ENCODE assay signal across 21 cellular contexts in the genomic region with DNA sequence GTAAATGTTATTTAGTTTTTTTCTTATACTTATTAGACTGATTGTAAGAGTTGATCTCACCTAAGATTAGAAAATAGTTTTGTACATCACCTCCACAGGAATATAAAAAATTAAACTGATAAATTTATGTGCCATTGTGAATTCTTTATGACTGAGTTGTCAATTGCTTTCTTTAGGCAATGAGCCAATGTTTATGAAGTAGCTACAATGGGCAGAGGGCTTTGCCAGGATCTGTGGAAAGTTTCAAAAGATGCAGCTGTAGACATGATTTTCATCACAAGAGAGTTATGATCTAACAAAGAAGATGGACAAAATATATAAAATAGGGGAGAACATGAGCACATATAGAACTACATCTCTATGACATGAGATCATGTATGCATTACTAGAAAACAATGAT. TPM values are rescaled to one million over a fixed set of nuclear protein-coding genes. Genes with fewer than 3 reads are reported as not detected.
A peak's percentile ranks its signal among the peaks of the same experiment; 100 is the strongest.
DNase-seq lines count a peak whose midpoint lies in the region; ATAC-seq, FAIRE-seq and TF ChIP-seq lines count a peak whose summit lies in the region.
"Had no signal": no experiment of that assay in that cellular context is flagged by ENCODE, and none has a peak within 500 bp of the region (broad histone marks: within the 10 kb centered on the region; RNA-seq: fewer than 3 reads in every experiment).

No MANE protein-coding gene starts in this region.

- H3K4me2 ChIP-seq in PC-9 = no peak overlapping the region

- H2AFZ ChIP-seq in PC-9 = no peak overlapping the region

- H3K9me3 ChIP-seq in PC-9 (ENCODE audit: insufficient read depth, low read depth) = no peaks in the 10 kb centered on the region
- H3K9me3 ChIP-seq in small intestine (ENCODE audit: control insufficient read depth, low read depth) = no peaks in the 10 kb centered on the region
- H3K9me3 ChIP-seq: adrenal gland, BE2C, mucosa of descending colon, ovary, SJCRH30, suprapubic skin had no signal

- ATAC-seq in GM21390 (IDR thresholded peaks at IDR 0.05; ENCODE audit: unreplicated experiment) = no peak
- ATAC-seq: mucosa of descending colon had no signal

- no peaks in the 10 kb centered on the region for H3F3A ChIP-seq in PC-9 (ENCODE audit: insufficient read depth, low read depth)

- H3K4me1 ChIP-seq in PC-9 (replicated peaks; ENCODE audit: insufficient read depth) (peaks cover 18% of the 10 kb centered on the region), small intestine (ENCODE audit: control insufficient read depth in 2 of 2, insufficient read depth in 1 of 2, low read depth in 1 of 2, low read length in 1 of 2) (no peaks in the 10 kb centered on the region)
- H3K4me1 ChIP-seq: adrenal gland, BE2C, SJCRH30, suprapubic skin had no signal

- H3K4me3 ChIP-seq in PC-9 (no peak overlapping the region), small intestine (ENCODE audit: low read depth in 1 of 2, low read length in 2 of 2) (no peak overlapping the region)
- H3K4me3 ChIP-seq: adrenal gland, mucosa of descending colon, ovary, SJCRH30, suprapubic skin had no signal

- H3K27me3 ChIP-seq in PC-9 (ENCODE audit: insufficient read depth, low read depth) (no peaks in the 10 kb centered on the region), small intestine (ENCODE audit: control insufficient read depth in 2 of 2, insufficient read depth in 2 of 2, low read length in 2 of 2) (no peaks in the 10 kb centered on the region)
- H3K27me3 ChIP-seq: adrenal gland, BE2C, ovary, SJCRH30, suprapubic skin had no signal

- POLR2A ChIA-PET in PC-9 (lab: Charles Lee; ENCODE audit: unreplicated experiment) = no interaction called here

- CTCF ChIA-PET in PC-9 (lab: Charles Lee) = interaction anchor here (0.6 kb wide), 1 partner anchor 13 kb away, joined by 10 read pairs; no protein-coding TSS in a partner anchor

- no peaks in the 10 kb centered on the region for H4K20me1 ChIP-seq in PC-9 (ENCODE audit: insufficient read depth)

- no peaks in the 10 kb centered on the region for H3K36me3 ChIP-seq in PC-9 (ENCODE audit: low read depth)
- no peaks in the 10 kb centered on the region for H3K36me3 ChIP-seq in small intestine (ENCODE audit: control insufficient read depth in 2 of 2, insufficient read depth in 2 of 2, low read length in 2 of 2)
- H3K36me3 ChIP-seq: adrenal gland, BE2C, ovary, SJCRH30, suprapubic skin had no signal

- H3K79me2 ChIP-seq in PC-9 (ENCODE audit: low read depth) = no peaks in the 10 kb centered on the region

- FAIRE-seq in small intestine (lab: Jason Lieb, UNC) = no peak

- peak overlapping the region; percentile 34 for H3K27ac ChIP-seq in PC-9
- H3K27ac ChIP-seq in small intestine (ENCODE audit: low read depth in 1 of 2, low read length in 1 of 2) = no peak overlapping the region
- H3K27ac ChIP-seq: adrenal gland, ovary, SJCRH30, suprapubic skin had no signal

- no peaks in the 10 kb centered on the region for H3K9me2 ChIP-seq in PC-9 (ENCODE audit: insufficient read depth)

- in situ Hi-C loops in GM13976 (cut with MboI; ENCODE audit: low sequenced_read_pairs, unreplicated experiment) = no loop called here

- DNase-seq in ELR (ENCODE audit: low read depth) (peak; percentile 89), PC-9 (no peak), dedifferentiated amniotic fluid mesenchymal stem cell (ENCODE audit: extremely low spot score) (peak; percentile 63), lung microvascular endothelial cell (ENCODE audit: low read depth in 2 of 2) (peak; percentile 72 to 93), cardiac septum (ENCODE audit: low spot score) (no peak), small intestine (no peak), GM13976 (ENCODE audit: low spot score) (no peak)
- DNase-seq: activated CD4-positive, alpha-beta T cell treated with anti-CD3 and anti-CD28 coated beads, Interleukin-2, amount 50 U/mL, for 1 hour; activated T-cell treated with anti-CD3 and anti-CD28 coated beads, Interleukin-2, amount 50 U/mL, for 48 hours; adrenal gland; BE2C; DMS 273 treated with DMSO at 0.1 percent for 48 hours; effector CD8-positive, alpha-beta T cell; head of caudate nucleus; mucosa of descending colon; NCI-H2081 treated with DMSO at 0.1 percent for 48 hours; NK-92 treated with Interleukin-12 subunit alpha and Interleukin-12 subunit beta, amount 100 ng/mL, for 24 hours; ovary; SJCRH30 had no signal

- no TSS peak for BruUV-seq in PC-9 (replicated peaks; lab: Mats Ljungman, UMichigan)

- no peak for TF ChIP-seq CTCF in PC-9 (conservative IDR thresholded peaks at IDR 0.05)
- TF ChIP-seq CTCF in GM13976 (IDR thresholded peaks at IDR 0.05; ENCODE audit: borderline replicate concordance, control extremely low read depth, extremely low read depth, insufficient read depth, missing control alignments) = no peak

- intact Hi-C loops in PC-9 (cut with micrococcal nuclease; ENCODE audit: unreplicated experiment) = no loop called here
- intact Hi-C loops in cardiac septum (cut with DNase I) = no loop called here

RNA-seq across cellular contexts. Expression of gene E2F7, which starts 55.3 kb away (rescaled TPM):
- total RNA-seq in PC-9 (2021) = 9.8 and 14.6 TPM in 2 replicates
- total RNA-seq in lung microvascular endothelial cell = 2.8 and 7.0 TPM in 2 replicates
- 0.62 TPM for total RNA-seq in cardiac septum
- 1 to 10 TPM in 1 of 3 donors, under 1 TPM in 1, not detected in 1; 0.67 to 1.4 TPM for polyA plus RNA-seq in small intestine

Comparison
In these comparisons a context has a peak if more than half of its experiments do, and no peak if none do; other contexts are left out.
1. DNase-seq: peak in ELR (single experiment), dedifferentiated amniotic fluid mesenchymal stem cell (single experiment) and lung microvascular endothelial cell (2 of 2); none in PC-9 (0 of 2), cardiac septum (single experiment), small intestine (single experiment) and GM13976 (single experiment).